ENCODE assay signal across 14 cellular contexts in genomic region chrY:7326296-7327246, GRCh38.
A peak's percentile ranks its signal among the peaks of the same experiment; 100 is the strongest.
DNase-seq lines count a peak whose midpoint lies in the region; ATAC-seq and TF ChIP-seq lines count a peak whose summit lies in the region.
"Had no signal": no experiment of that assay in that cellular context is flagged by ENCODE, and none has a peak within 500 bp of the region (broad histone marks: within the 10 kb centered on the region; RNA-seq: fewer than 3 reads in every experiment).

No MANE protein-coding gene starts in this region.

- TF ChIP-seq POLR2A in ovary (IDR thresholded peaks at IDR 0.05) = no peak

- no peak for TF ChIP-seq EP300 in ovary (IDR thresholded peaks at IDR 0.05)

- CTCF ChIA-PET in activated CD8-positive, alpha-beta T cell treated with anti-CD3 and anti-CD28 coated beads for 36 hours (lab: Charles Lee) = interaction anchor here (1.2 to 1.7 kb wide), 3 partner anchors 8 to 54 kb away, joined by 4 to 5 read pairs (median 5); no protein-coding TSS in a partner anchor

- no peaks in the 10 kb centered on the region for H3K27me3 ChIP-seq in effector memory CD4-positive, alpha-beta T cell (replicated peaks; ENCODE audit: control insufficient read depth, insufficient read depth, low read length, poor library complexity, severe bottlenecking)
- H3K27me3 ChIP-seq in ovary = no peaks in the 10 kb centered on the region

- no peak for TF ChIP-seq CTCF in activated CD8-positive, alpha-beta T cell treated with anti-CD3 and anti-CD28 coated beads for 36 hours (IDR thresholded peaks at IDR 0.05)
- no peak for TF ChIP-seq CTCF in ovary (IDR thresholded peaks at IDR 0.05)

- no peaks in the 10 kb centered on the region for H3K9me3 Mint-ChIP-seq in activated CD8-positive, alpha-beta T cell treated with anti-CD3 and anti-CD28 coated beads for 36 hours
- no peaks in the 10 kb centered on the region for H3K9me3 Mint-ChIP-seq in stimulated activated effector memory CD8-positive, alpha-beta T cell treated with anti-CD3 and anti-CD28 coated beads, Interleukin-12 subunit alpha, Interleukin-12 subunit beta, amount 100 ng/mL, for 72 hours
- no peaks in the 10 kb centered on the region for H3K9me3 Mint-ChIP-seq in stimulated activated naive B cell treated with anti-CD40 and anti-IgM and Interleukin-4, amounts not matched to agents 10 μg/mL and 1 μg/mL and 100 μg/mL, for 72 hours
- H3K9me3 Mint-ChIP-seq: H9 had no signal

- H3K27ac Mint-ChIP-seq in activated CD8-positive, alpha-beta T cell treated with anti-CD3 and anti-CD28 coated beads for 36 hours = peak overlapping the region; percentile 99
- H3K27ac Mint-ChIP-seq in stimulated activated effector memory CD8-positive, alpha-beta T cell treated with anti-CD3 and anti-CD28 coated beads, Interleukin-12 subunit alpha, Interleukin-12 subunit beta, amount 100 ng/mL, for 72 hours = peak overlapping the region; percentile 87
- no peak overlapping the region for H3K27ac Mint-ChIP-seq in stimulated activated naive B cell treated with anti-CD40 and anti-IgM and Interleukin-4, amounts not matched to agents 10 μg/mL and 1 μg/mL and 100 μg/mL, for 72 hours
- H3K27ac Mint-ChIP-seq: H9 had no signal

- peak overlapping the region; percentile 55 for H3K27ac ChIP-seq in effector memory CD4-positive, alpha-beta T cell (ENCODE audit: insufficient read depth, low read length, poor library complexity, severe bottlenecking)
- H3K27ac ChIP-seq in ovary = no peak overlapping the region
- H3K27ac ChIP-seq: PC-9 had no signal

- POLR2A ChIA-PET in activated CD8-positive, alpha-beta T cell treated with anti-CD3 and anti-CD28 coated beads for 36 hours (lab: Charles Lee) = no interaction called here

- no peaks in the 10 kb centered on the region for H3K36me3 ChIP-seq in effector memory CD4-positive, alpha-beta T cell (ENCODE audit: control insufficient read depth, insufficient read depth, low read length)
- H3K36me3 ChIP-seq in ovary = no peaks in the 10 kb centered on the region

- no peaks in the 10 kb centered on the region for H3K9me3 ChIP-seq in effector memory CD4-positive, alpha-beta T cell (ENCODE audit: control insufficient read depth, low read length)
- no peaks in the 10 kb centered on the region for H3K9me3 ChIP-seq in ovary

- H3K4me3 Mint-ChIP-seq in activated CD8-positive, alpha-beta T cell treated with anti-CD3 and anti-CD28 coated beads for 36 hours = peak overlapping the region; percentile 44
- peak overlapping the region; percentile 46 for H3K4me3 Mint-ChIP-seq in stimulated activated effector memory CD8-positive, alpha-beta T cell treated with anti-CD3 and anti-CD28 coated beads, Interleukin-12 subunit alpha, Interleukin-12 subunit beta, amount 100 ng/mL, for 72 hours
- no peak overlapping the region for H3K4me3 Mint-ChIP-seq in stimulated activated naive B cell treated with anti-CD40 and anti-IgM and Interleukin-4, amounts not matched to agents 10 μg/mL and 1 μg/mL and 100 μg/mL, for 72 hours
- H3K4me3 Mint-ChIP-seq: H9 had no signal

- WGBS in ovary, 3 donors = no CpG with 5 or more reads among the region's 9 CpGs

- intact Hi-C loops in activated CD8-positive, alpha-beta T cell treated with anti-CD3 and anti-CD28 coated beads for 36 hours (cut with micrococcal nuclease) = loop anchor here (10.0 kb wide), 1 partner anchor 52 kb away; no protein-coding TSS in a partner anchor
- intact Hi-C loops in ovary (cut with DNase I) = no loop called here

- H3K4me1 Mint-ChIP-seq in activated CD8-positive, alpha-beta T cell treated with anti-CD3 and anti-CD28 coated beads for 36 hours (ENCODE audit: low read depth) = peaks cover 47% of the 10 kb centered on the region
- H3K4me1 Mint-ChIP-seq in stimulated activated effector memory CD8-positive, alpha-beta T cell treated with anti-CD3 and anti-CD28 coated beads, Interleukin-12 subunit alpha, Interleukin-12 subunit beta, amount 100 ng/mL, for 72 hours = peaks cover 50% of the 10 kb centered on the region
- peaks cover 0 to 7% of the 10 kb centered on the region in 2 donors for H3K4me1 Mint-ChIP-seq in stimulated activated naive B cell treated with anti-CD40 and anti-IgM and Interleukin-4, amounts not matched to agents 10 μg/mL and 1 μg/mL and 100 μg/mL, for 72 hours
- H3K4me1 Mint-ChIP-seq: H9 had no signal

- H3K4me3 ChIP-seq in effector memory CD4-positive, alpha-beta T cell (ENCODE audit: insufficient read depth, low read depth, low read length, poor library complexity, severe bottlenecking) = no peak overlapping the region
- no peak overlapping the region for H3K4me3 ChIP-seq in ovary
- H3K4me3 ChIP-seq: PC-9 had no signal

- H3K36me3 Mint-ChIP-seq in activated CD8-positive, alpha-beta T cell treated with anti-CD3 and anti-CD28 coated beads for 36 hours (ENCODE audit: low read depth) = peaks cover 51% of the 10 kb centered on the region
- H3K36me3 Mint-ChIP-seq in stimulated activated effector memory CD8-positive, alpha-beta T cell treated with anti-CD3 and anti-CD28 coated beads, Interleukin-12 subunit alpha, Interleukin-12 subunit beta, amount 100 ng/mL, for 72 hours = peaks cover 85% of the 10 kb centered on the region
- H3K36me3 Mint-ChIP-seq in stimulated activated naive B cell treated with anti-CD40 and anti-IgM and Interleukin-4, amounts not matched to agents 10 μg/mL and 1 μg/mL and 100 μg/mL, for 72 hours = peaks cover 0 to 17% of the 10 kb centered on the region in 2 donors

- peak; percentile 20 for DNase-seq in activated CD8-positive, alpha-beta memory T cell treated with anti-CD3 and anti-CD28 coated beads, Interleukin-2, amount 50 U/mL, for 24 hours (ENCODE audit: extremely low read depth)
- DNase-seq in activated CD8-positive, alpha-beta memory T cell treated with anti-CD3 and anti-CD28 coated beads for 24 hours = no peak
- DNase-seq in activated CD8-positive, alpha-beta T cell treated with anti-CD3 and anti-CD28 coated beads for 36 hours = peak; percentile 67
- DNase-seq in effector memory CD4-positive, alpha-beta T cell = peak in 2 of 3 donors; percentile 8 to 43
- peak in 1 of 2 donors; percentile 79 for DNase-seq in stimulated activated effector memory CD8-positive, alpha-beta T cell treated with anti-CD3 and anti-CD28 coated beads, Interleukin-12 subunit alpha, Interleukin-12 subunit beta, amount 100 ng/mL, for 72 hours (ENCODE audit: low spot score in 2 of 2)
- DNase-seq in stimulated activated naive B cell treated with anti-CD40 and anti-IgM and Interleukin-4, amounts not matched to agents 10 μg/mL and 1 μg/mL and 100 μg/mL, for 72 hours = no peak
- DNase-seq in ovary = no peak
- no peak for DNase-seq in NCI-H82 (lab: John Stamatoyannopoulos, UW)
- DNase-seq: cortex of kidney, EL, H9, NCI-H2029 treated with DMSO at 0.1 percent for 48 hours, NCI-H69, PC-9 had no signal

- ATAC-seq in activated CD8-positive, alpha-beta T cell treated with anti-CD3 and anti-CD28 coated beads for 36 hours = peak; percentile 84
- peak; percentile 89 for ATAC-seq in stimulated activated effector memory CD8-positive, alpha-beta T cell treated with anti-CD3 and anti-CD28 coated beads, Interleukin-12 subunit alpha, Interleukin-12 subunit beta, amount 100 ng/mL, for 72 hours
- ATAC-seq in stimulated activated naive B cell treated with anti-CD40 and anti-IgM and Interleukin-4, amounts not matched to agents 10 μg/mL and 1 μg/mL and 100 μg/mL, for 72 hours (replicated peaks) = no peak

- no peaks in the 10 kb centered on the region for H3K27me3 Mint-ChIP-seq in activated CD8-positive, alpha-beta T cell treated with anti-CD3 and anti-CD28 coated beads for 36 hours
- no peaks in the 10 kb centered on the region for H3K27me3 Mint-ChIP-seq in stimulated activated naive B cell treated with anti-CD40 and anti-IgM and Interleukin-4, amounts not matched to agents 10 μg/mL and 1 μg/mL and 100 μg/mL, for 72 hours

- no peaks in the 10 kb centered on the region for H3K4me1 ChIP-seq in effector memory CD4-positive, alpha-beta T cell (ENCODE audit: control insufficient read depth, insufficient read depth, low read length, poor library complexity, severe bottlenecking)
- H3K4me1 ChIP-seq in ovary (ENCODE audit: insufficient read depth) = no peaks in the 10 kb centered on the region

Comparison
In these comparisons a context has a peak if more than half of its experiments do, and no peak if none do; other contexts are left out.
1. DNase-seq: peak in activated CD8-positive, alpha-beta memory T cell treated with anti-CD3 and anti-CD28 coated beads, Interleukin-2, amount 50 U/mL, for 24 hours (single experiment), activated CD8-positive, alpha-beta T cell treated with anti-CD3 and anti-CD28 coated beads for 36 hours (single experiment) and effector memory CD4-positive, alpha-beta T cell (2 of 3); none in activated CD8-positive, alpha-beta memory T cell treated with anti-CD3 and anti-CD28 coated beads for 24 hours (single experiment), stimulated activated naive B cell treated with anti-CD40 and anti-IgM and Interleukin-4, amounts not matched to agents 10 μg/mL and 1 μg/mL and 100 μg/mL, for 72 hours (single experiment), ovary (0 of 5) and NCI-H82 (single experiment).
2. ATAC-seq: peak in activated CD8-positive, alpha-beta T cell treated with anti-CD3 and anti-CD28 coated beads for 36 hours (single experiment) and stimulated activated effector memory CD8-positive, alpha-beta T cell treated with anti-CD3 and anti-CD28 coated beads, Interleukin-12 subunit alpha, Interleukin-12 subunit beta, amount 100 ng/mL, for 72 hours (single experiment); none in stimulated activated naive B cell treated with anti-CD40 and anti-IgM and Interleukin-4, amounts not matched to agents 10 μg/mL and 1 μg/mL and 100 μg/mL, for 72 hours (0 of 2).
3. H3K4me3 Mint-ChIP-seq: peak in activated CD8-positive, alpha-beta T cell treated with anti-CD3 and anti-CD28 coated beads for 36 hours (single experiment) and stimulated activated effector memory CD8-positive, alpha-beta T cell treated with anti-CD3 and anti-CD28 coated beads, Interleukin-12 subunit alpha, Interleukin-12 subunit beta, amount 100 ng/mL, for 72 hours (single experiment); none in stimulated activated naive B cell treated with anti-CD40 and anti-IgM and Interleukin-4, amounts not matched to agents 10 μg/mL and 1 μg/mL and 100 μg/mL, for 72 hours (0 of 2).